Comparison of ENCODE assay signal across 8 cellular contexts in the genomic region with DNA sequence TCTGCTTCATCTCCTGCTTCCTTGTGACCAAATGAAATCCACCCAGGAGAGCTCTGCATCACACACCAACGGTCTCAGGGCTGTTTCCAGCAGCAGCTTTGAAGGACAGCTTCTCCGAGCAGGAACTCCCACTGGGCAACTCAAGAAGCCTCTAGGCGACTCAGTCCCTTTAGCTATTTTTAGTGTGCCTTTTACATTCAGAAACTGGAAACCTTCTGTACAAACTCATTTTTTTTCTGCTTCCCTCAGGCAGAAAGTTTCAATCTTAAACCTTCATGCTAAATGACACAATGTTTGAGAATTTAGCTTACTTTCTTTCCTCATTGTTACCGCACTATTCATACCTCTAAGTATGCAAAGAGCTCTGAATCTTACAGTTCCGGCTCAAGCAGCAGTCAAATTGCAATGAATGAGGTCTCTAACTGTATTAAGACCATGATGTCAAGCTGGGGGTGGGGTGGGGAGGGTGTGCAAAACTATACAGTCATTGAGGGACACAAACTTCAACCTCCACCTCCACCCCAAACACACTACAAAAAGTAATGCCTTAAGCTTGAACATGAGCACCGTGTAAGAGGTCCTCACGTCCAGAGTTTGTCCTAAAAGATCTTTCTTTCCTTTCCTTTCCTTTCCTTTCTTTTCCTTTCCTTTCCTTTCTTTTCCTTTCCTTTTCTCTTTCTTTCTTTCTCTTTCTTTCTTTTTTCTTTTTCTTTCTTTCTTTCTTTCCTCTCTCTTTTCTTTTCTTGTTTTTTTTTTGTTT. TPM values are rescaled to one million over a fixed set of nuclear protein-coding genes. Genes with fewer than 3 reads are reported as not detected.
DNase-seq lines count a peak whose midpoint lies in the region; ATAC-seq, FAIRE-seq and TF ChIP-seq lines count a peak whose summit lies in the region.

No MANE protein-coding gene starts in this region.

- ATAC-seq in Right ventricle myocardium inferior, result no peak
- peak; percentile 73 for ATAC-seq in HG02759 (IDR thresholded peaks at IDR 0.05; ENCODE audit: unreplicated experiment)

- FAIRE-seq in frontal cortex (lab: Jason Lieb, UNC), result no peak

- no peaks in the 10 kb centered on the region for H4K20me1 ChIP-seq in hepatocyte (ENCODE audit: insufficient read depth, poor library complexity, severe bottlenecking)

- H3K4me1 ChIP-seq in cardiac muscle cell (ENCODE audit: low read depth) (peaks cover 31% of the 10 kb centered on the region), hepatocyte (ENCODE audit: insufficient read depth) (peaks cover 10% of the 10 kb centered on the region)

- H3K4me3 ChIP-seq in cardiac muscle cell (no peak overlapping the region), hepatocyte (no peak overlapping the region)

- no peaks in the 10 kb centered on the region for H3K9me3 ChIP-seq in cardiac muscle cell (ENCODE audit: low read depth)
- H3K9me3 ChIP-seq in hepatocyte (ENCODE audit: low read depth), result no peaks in the 10 kb centered on the region

- H3K27me3 ChIP-seq in cardiac muscle cell, result no peaks in the 10 kb centered on the region
- H3K27me3 ChIP-seq in hepatocyte, result no peaks in the 10 kb centered on the region

- no peaks in the 10 kb centered on the region for H3K9me2 ChIP-seq in hepatocyte (replicated peaks; ENCODE audit: insufficient read depth)

- H2AFZ ChIP-seq in hepatocyte, result no peak overlapping the region

- no peak overlapping the region for H3K4me2 ChIP-seq in hepatocyte

- H3K79me2 ChIP-seq in hepatocyte, result no peaks in the 10 kb centered on the region

- DNase-seq in cardiac muscle cell (ENCODE audit: low read depth in 1 of 2, low spot score in 1 of 2), result peak; percentile 43 to 64
- DNase-seq in Right ventricle myocardium inferior (ENCODE audit: missing footprints), result no peak
- peak; percentile 41 for DNase-seq in RKO (ENCODE audit: low spot score)
- DNase-seq in hepatocyte (ENCODE audit: low spot score), result peak; percentile 48
- DNase-seq in NCI-H1417 (lab: John Stamatoyannopoulos, UW), result no peak
- DNase-seq in NCI-H1105 (lab: John Stamatoyannopoulos, UW), result no peak
- no peak for DNase-seq in frontal cortex (ENCODE audit: low spot score in 2 of 2)

- WGBS in hepatocyte (ENCODE audit: low lambda C conversion rate, missing lambda C conversion rate), result 51% methylated on average over 7 of the region's 7 CpGs

- H3K27ac ChIP-seq in cardiac muscle cell (peak overlapping the region; percentile 86), hepatocyte (peak overlapping the region; percentile 46)

- H3K36me3 ChIP-seq in cardiac muscle cell (no peaks in the 10 kb centered on the region), hepatocyte (replicated peaks; ENCODE audit: insufficient read depth, low read depth) (no peaks in the 10 kb centered on the region)

- intact Hi-C loops in Right ventricle myocardium inferior (cut with DNase I), result loop anchor here (5.0 kb wide), 2 partner anchors 227 to 392 kb away; no protein-coding TSS in a partner anchor

- TF ChIP-seq CTCF in cardiac muscle cell (IDR thresholded peaks at IDR 0.05; ENCODE audit: low read depth, low read length) (no peak), hepatocyte (IDR thresholded peaks at IDR 0.05; ENCODE audit: poor library complexity) (no peak)

RNA-seq across cellular contexts. Expression of a gene that starts 16.4 kb away (rescaled TPM):
- total RNA-seq in cardiac muscle cell (14.4 and 34.3 TPM in 2 replicates), Right ventricle myocardium inferior (10.1 TPM), hepatocyte (22.8 and 22.9 TPM in 2 replicates), frontal cortex (63.2 TPM)
- polyA plus RNA-seq in cardiac muscle cell (25.6 and 44.2 TPM in 2 replicates), hepatocyte (12.2 and 12.8 TPM in 2 replicates)

Comparison
In these comparisons a context has a peak if more than half of its experiments do, and no peak if none do; other contexts are left out.
1. DNase-seq: peak in cardiac muscle cell (2 of 2), RKO (single experiment) and hepatocyte (single experiment); none in Right ventricle myocardium inferior (single experiment), NCI-H1417 (0 of 3), NCI-H1105 (single experiment) and frontal cortex (0 of 2).